9 cellular contexts compared by ENCODE assay signal in the genomic region with DNA sequence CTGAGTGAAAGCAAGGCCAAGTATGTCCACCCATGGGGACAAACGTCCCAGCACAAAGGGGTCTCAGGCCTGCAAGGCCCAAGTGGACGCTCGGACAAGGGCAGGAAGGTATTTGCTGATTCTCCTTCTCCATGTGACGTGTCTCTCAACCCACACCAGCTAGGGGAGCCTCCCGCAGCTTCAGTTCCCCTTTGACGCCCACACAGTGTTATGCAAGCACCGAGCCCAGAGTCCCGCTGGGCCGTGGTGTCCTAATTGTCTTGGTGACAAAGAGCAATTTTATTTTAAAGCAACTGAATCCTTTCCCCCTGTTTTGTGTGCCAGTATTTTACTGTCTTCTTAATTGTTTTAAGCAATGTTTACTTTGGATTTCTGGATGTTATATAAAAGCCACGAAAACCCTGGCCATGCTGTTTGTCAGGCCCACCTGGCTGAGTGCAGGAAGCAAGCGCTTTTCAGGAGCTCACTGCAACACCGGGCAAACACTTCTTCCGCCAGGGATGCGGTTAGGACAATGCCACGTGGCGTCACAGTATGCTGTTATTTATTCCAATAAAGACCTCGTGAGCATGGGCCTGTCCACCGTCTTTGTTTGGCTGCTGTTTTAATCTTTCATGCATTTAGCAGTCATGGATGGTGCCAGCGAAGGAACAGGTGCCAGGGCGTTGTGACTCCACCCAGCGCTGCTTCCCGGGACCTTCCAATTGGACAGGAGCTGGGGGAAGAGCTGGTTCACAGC. TPM values are rescaled to one million over a fixed set of nuclear protein-coding genes. Genes with fewer than 3 reads are reported as not detected.
DNase-seq lines count a peak whose midpoint lies in the region; ATAC-seq and TF ChIP-seq lines count a peak whose summit lies in the region.
"Had no signal": no experiment of that assay in that cellular context is flagged by ENCODE, and none has a peak within 500 bp of the region (broad histone marks: within the 10 kb centered on the region; RNA-seq: fewer than 3 reads in every experiment).

No MANE protein-coding gene starts in this region.

- CTCF ChIA-PET in activated B cell treated with CpG ODN at 0.5 μM for 24 hours (lab: Charles Lee): no interaction called here

- H3K4me3 Mint-ChIP-seq in activated B cell treated with CpG ODN at 0.5 μM for 24 hours: peak overlapping the region; percentile 25

- H3K9me3 ChIP-seq in HUES64 (ENCODE audit: insufficient read depth, low read depth, low read length): no peaks in the 10 kb centered on the region

- H3K36me3 Mint-ChIP-seq in activated B cell treated with CpG ODN at 0.5 μM for 24 hours (ENCODE audit: low read depth): peaks cover 18% of the 10 kb centered on the region

- peaks cover 23% of the 10 kb centered on the region for H3K4me1 Mint-ChIP-seq in activated B cell treated with CpG ODN at 0.5 μM for 24 hours

- H3K36me3 ChIP-seq in HUES64 (ENCODE audit: insufficient read depth, low read length): no peaks in the 10 kb centered on the region

- no peaks in the 10 kb centered on the region for H3K27me3 Mint-ChIP-seq in activated B cell treated with CpG ODN at 0.5 μM for 24 hours

- peaks cover 15% of the 10 kb centered on the region for H3K4me1 ChIP-seq in HUES64 (ENCODE audit: insufficient read depth, low read length)

- WGBS in HUES64: 62% methylated on average over 22 of the region's 22 CpGs

- intact Hi-C loops in activated B cell treated with CpG ODN at 0.5 μM for 24 hours (cut with micrococcal nuclease): loop anchor here (1.0 kb wide), 2 partner anchors 8 to 19 kb away; a partner anchor contains a TSS

- H3K27ac ChIP-seq in HUES64 (ENCODE audit: low read depth, low read length): peak overlapping the region; percentile 70; the same call in 1 of the 2 replicates

- ATAC-seq in GM18519 (IDR thresholded peaks at IDR 0.05; ENCODE audit: low FRiP score, unreplicated experiment): peak; percentile 49
- peak; percentile 98 for ATAC-seq in activated B cell treated with CpG ODN at 0.5 μM for 24 hours (ENCODE audit: low read depth)
- ATAC-seq in HG03457 (IDR thresholded peaks at IDR 0.05; ENCODE audit: unreplicated experiment): no peak

- H3K27me3 ChIP-seq in HUES64 (ENCODE audit: insufficient read depth, low read length): no peaks in the 10 kb centered on the region

- no peak for TF ChIP-seq CTCF in activated B cell treated with CpG ODN at 0.5 μM for 24 hours (IDR thresholded peaks at IDR 0.05)

- H3K27ac Mint-ChIP-seq in activated B cell treated with CpG ODN at 0.5 μM for 24 hours: peak overlapping the region; percentile 59

- POLR2A ChIA-PET in activated B cell treated with CpG ODN at 0.5 μM for 24 hours (lab: Charles Lee): interaction anchor here (1.0 to 3.6 kb wide), 2 partner anchors 9 to 87 kb away, joined by 3 to 29 read pairs; a partner anchor contains a TSS

- DNase-seq in activated B cell treated with CpG ODN at 0.5 μM for 24 hours (peak; percentile 50), middle frontal gyrus (ENCODE audit: extremely low spot score, low spot score) (peak; percentile 28), NCI-H446 treated with DMSO at 0.1 percent for 48 hours (lab: John Stamatoyannopoulos, UW) (no peak)
- DNase-seq in stimulated activated naive CD4-positive, alpha-beta T cell (lab: John Stamatoyannopoulos, UW): no peak
- no peak for DNase-seq in stimulated activated CD4-positive, alpha-beta T cell treated with anti-CD3 and anti-CD28 coated beads, Interleukin-2, amount 100 ng/mL, for 24 hours

- no peaks in the 10 kb centered on the region for H3K9me3 Mint-ChIP-seq in activated B cell treated with CpG ODN at 0.5 μM for 24 hours

- H3K9ac ChIP-seq in HUES64 (ENCODE audit: low read depth, low read length): peak overlapping the region; percentile 9; the same call in 1 of the 2 replicates

- H3K4me3 ChIP-seq in HUES64 (ENCODE audit: low read length): no peak overlapping the region

RNA-seq across cellular contexts. Expression of a gene that starts 8.2 kb away (rescaled TPM):
- 0.35 TPM for polyA plus RNA-seq in HUES64 (2013, experiment 1 of 2)
- polyA plus RNA-seq in HUES64 (2013, experiment 2 of 2): 1.5 TPM
- total RNA-seq in activated B cell treated with CpG ODN at 0.5 μM for 24 hours: 91.6 and 96.1 TPM in 2 replicates
- polyA plus RNA-seq: neural cell had no signal

Comparison
In these comparisons a context has a peak if more than half of its experiments do, and no peak if none do; other contexts are left out.
1. DNase-seq: peak in activated B cell treated with CpG ODN at 0.5 μM for 24 hours (single experiment) and middle frontal gyrus (single experiment); none in stimulated activated naive CD4-positive, alpha-beta T cell (0 of 6), NCI-H446 treated with DMSO at 0.1 percent for 48 hours (single experiment) and stimulated activated CD4-positive, alpha-beta T cell treated with anti-CD3 and anti-CD28 coated beads, Interleukin-2, amount 100 ng/mL, for 24 hours (0 of 2).